Comparison of ENCODE assay signal across 8 cellular contexts in genomic region chr2:134119117-134119671, GRCh38.
DNase-seq lines count a peak whose midpoint lies in the region; ATAC-seq and TF ChIP-seq lines count a peak whose summit lies in the region.

No MANE protein-coding gene starts in this region.

- H3K4me3 ChIP-seq in DOHH2 (ENCODE audit: low read length): peak overlapping the region; percentile 95
- peak overlapping the region; percentile 73 for H3K4me3 ChIP-seq in Jurkat, Clone E6-1 (ENCODE audit: low read length)

- peaks cover 48% of the 10 kb centered on the region for H3K4me1 Mint-ChIP-seq in central memory CD8-positive, alpha-beta T cell
- peaks cover 35 to 42% of the 10 kb centered on the region in 2 donors for H3K4me1 Mint-ChIP-seq in natural killer cell treated with Interleukin-12 subunit alpha and Interleukin-12 subunit beta and Interleukin-15 and Interleukin-18, amount 100 ng/mL, for 72 hours (ENCODE audit: low read depth in 2 of 2)

- no peaks in the 10 kb centered on the region for H3K27me3 Mint-ChIP-seq in central memory CD8-positive, alpha-beta T cell
- peaks cover 5 to 13% of the 10 kb centered on the region in 2 donors for H3K27me3 Mint-ChIP-seq in natural killer cell treated with Interleukin-12 subunit alpha and Interleukin-12 subunit beta and Interleukin-15 and Interleukin-18, amount 100 ng/mL, for 72 hours

- H3K36me3 ChIP-seq in DOHH2 (ENCODE audit: control insufficient read depth, low read length): peaks cover 4% of the 10 kb centered on the region; the same call in 1 of the 2 replicates

- H3F3A ChIP-seq in DOHH2 (ENCODE audit: control insufficient read depth, insufficient read depth): no peaks in the 10 kb centered on the region

- DNase-seq in Jurkat, Clone E6-1 (ENCODE audit: low read depth, low spot score): peak; percentile 70
- no peak for DNase-seq in central memory CD8-positive, alpha-beta T cell (ENCODE audit: low spot score in 2 of 2)
- DNase-seq in natural killer cell treated with Interleukin-12 subunit alpha and Interleukin-12 subunit beta and Interleukin-15 and Interleukin-18, amount 100 ng/mL, for 72 hours (ENCODE audit: low spot score): no peak
- DNase-seq in HK-2 (ENCODE audit: unreplicated experiment) (no peak), activated gamma-delta T cell treated with Interleukin-2 at 50 U/mL for 16 hours (no peak), T-helper 9 cell (no peak)

- no peaks in the 10 kb centered on the region for H3K9me3 Mint-ChIP-seq in central memory CD8-positive, alpha-beta T cell
- no peaks in the 10 kb centered on the region for H3K9me3 Mint-ChIP-seq in natural killer cell treated with Interleukin-12 subunit alpha and Interleukin-12 subunit beta and Interleukin-15 and Interleukin-18, amount 100 ng/mL, for 72 hours

- H3K9me2 ChIP-seq in DOHH2 (replicated peaks; ENCODE audit: control insufficient read depth, low read length): no peaks in the 10 kb centered on the region

- H3K4me2 ChIP-seq in DOHH2 (ENCODE audit: low read length): peak overlapping the region; percentile 94

- peak overlapping the region; percentile 98 for H3K27ac Mint-ChIP-seq in central memory CD8-positive, alpha-beta T cell (ENCODE audit: low read depth)
- peak overlapping the region; percentile 74 to 90 for H3K27ac Mint-ChIP-seq in natural killer cell treated with Interleukin-12 subunit alpha and Interleukin-12 subunit beta and Interleukin-15 and Interleukin-18, amount 100 ng/mL, for 72 hours

- TF ChIP-seq CTCF in DOHH2 (IDR thresholded peaks at IDR 0.05; ENCODE audit: low read depth, low read length, poor library complexity, severe bottlenecking): no peak

- H3K36me3 Mint-ChIP-seq in central memory CD8-positive, alpha-beta T cell (ENCODE audit: insufficient read depth): peaks cover 4% of the 10 kb centered on the region
- no peaks in the 10 kb centered on the region for H3K36me3 Mint-ChIP-seq in natural killer cell treated with Interleukin-12 subunit alpha and Interleukin-12 subunit beta and Interleukin-15 and Interleukin-18, amount 100 ng/mL, for 72 hours

- H3K9me3 ChIP-seq in DOHH2 (ENCODE audit: control insufficient read depth, insufficient read depth, low read length): no peaks in the 10 kb centered on the region

- H4K20me1 ChIP-seq in DOHH2 (ENCODE audit: control insufficient read depth, insufficient read depth, low read depth, low read length): peaks cover 19% of the 10 kb centered on the region

- H3K4me3 Mint-ChIP-seq in central memory CD8-positive, alpha-beta T cell: peak overlapping the region; percentile 97
- H3K4me3 Mint-ChIP-seq in natural killer cell treated with Interleukin-12 subunit alpha and Interleukin-12 subunit beta and Interleukin-15 and Interleukin-18, amount 100 ng/mL, for 72 hours: peak overlapping the region; percentile 85

- H3K27ac ChIP-seq in DOHH2 (ENCODE audit: low read depth, low read length): peak overlapping the region; percentile 57; the same call in 1 of the 2 replicates

- peaks cover 43% of the 10 kb centered on the region for H3K4me1 ChIP-seq in DOHH2 (ENCODE audit: control insufficient read depth, low read length)

- ATAC-seq in GM21528 (IDR thresholded peaks at IDR 0.05; ENCODE audit: low FRiP score, unreplicated experiment): peak; percentile 23
- no peak for ATAC-seq in central memory CD8-positive, alpha-beta T cell (replicated peaks; ENCODE audit: extremely low read depth, poor library complexity, severe bottlenecking)
- ATAC-seq in natural killer cell treated with Interleukin-12 subunit alpha and Interleukin-12 subunit beta and Interleukin-15 and Interleukin-18, amount 100 ng/mL, for 72 hours: peak in 1 of 2 donors; percentile 2

- H3K79me2 ChIP-seq in DOHH2 (ENCODE audit: control insufficient read depth, low read length): peaks cover 41% of the 10 kb centered on the region

- no peaks in the 10 kb centered on the region; the same call in 1 of the 2 replicates for H3K27me3 ChIP-seq in DOHH2 (ENCODE audit: control insufficient read depth, low read length)
